ENCODE assay signal across 14 cellular contexts in the genomic region with DNA sequence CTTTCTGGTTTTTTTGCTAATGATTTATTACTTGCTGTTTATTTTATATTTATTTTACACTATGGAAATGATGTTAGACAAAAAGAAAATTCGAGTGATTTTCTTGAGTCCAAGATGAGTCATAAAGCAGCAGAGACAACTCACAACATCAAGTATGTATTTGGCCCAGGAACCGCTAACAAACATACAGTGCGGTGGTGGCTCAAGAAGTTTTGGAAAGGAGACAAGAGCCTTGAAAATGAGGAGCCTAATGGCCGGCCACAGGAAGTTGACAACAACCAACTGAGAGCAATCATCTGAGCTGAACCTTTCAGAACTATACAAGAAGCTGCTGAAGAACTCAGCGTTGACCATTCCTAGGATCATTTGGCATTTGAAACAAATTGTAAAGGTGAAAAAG.
DNase-seq lines count a peak whose midpoint lies in the region.
"Had no signal": no experiment of that assay in that cellular context is flagged by ENCODE, and none has a peak within 500 bp of the region (broad histone marks: within the 10 kb centered on the region; RNA-seq: fewer than 3 reads in every experiment).

No MANE protein-coding gene starts in this region.

- DNase-seq in EL: peak; percentile 28
- peak; percentile 14 for DNase-seq in LHCN-M2 (ENCODE audit: low read depth)
- peak; percentile 43 for DNase-seq in RPMI7951 (ENCODE audit: low read depth)
- no peak for DNase-seq in NCI-H526 treated with DMSO at 0.1 percent for 48 hours (lab: John Stamatoyannopoulos, UW)
- no peak for DNase-seq in cardiac septum (ENCODE audit: low spot score)
- DNase-seq in activated T-cell treated with anti-CD3 and anti-CD28 coated beads, Interleukin-2, amount 50 U/mL, for 48 hours: no peak
- no peak for DNase-seq in activated CD4-positive, alpha-beta T cell treated with anti-CD3 and anti-CD28 coated beads for 48 hours
- DNase-seq: ACHN; C1 segment of cervical spinal cord; Calu3; CD4-positive, alpha-beta T cell; DMS 273 treated with DMSO at 0.1 percent for 48 hours; GOT3; H9 had no signal

- intact Hi-C loops in cardiac septum (cut with DNase I): no loop called here

Comparison
In these comparisons a context has a peak if more than half of its experiments do, and no peak if none do; other contexts are left out.
1. DNase-seq: peak in EL (single experiment), LHCN-M2 (single experiment) and RPMI7951 (single experiment); none in NCI-H526 treated with DMSO at 0.1 percent for 48 hours (single experiment), cardiac septum (single experiment), activated T-cell treated with anti-CD3 and anti-CD28 coated beads, Interleukin-2, amount 50 U/mL, for 48 hours (0 of 2) and activated CD4-positive, alpha-beta T cell treated with anti-CD3 and anti-CD28 coated beads for 48 hours (single experiment).